Comparison of ENCODE assay signal across 1 cellular context in the genomic region with DNA sequence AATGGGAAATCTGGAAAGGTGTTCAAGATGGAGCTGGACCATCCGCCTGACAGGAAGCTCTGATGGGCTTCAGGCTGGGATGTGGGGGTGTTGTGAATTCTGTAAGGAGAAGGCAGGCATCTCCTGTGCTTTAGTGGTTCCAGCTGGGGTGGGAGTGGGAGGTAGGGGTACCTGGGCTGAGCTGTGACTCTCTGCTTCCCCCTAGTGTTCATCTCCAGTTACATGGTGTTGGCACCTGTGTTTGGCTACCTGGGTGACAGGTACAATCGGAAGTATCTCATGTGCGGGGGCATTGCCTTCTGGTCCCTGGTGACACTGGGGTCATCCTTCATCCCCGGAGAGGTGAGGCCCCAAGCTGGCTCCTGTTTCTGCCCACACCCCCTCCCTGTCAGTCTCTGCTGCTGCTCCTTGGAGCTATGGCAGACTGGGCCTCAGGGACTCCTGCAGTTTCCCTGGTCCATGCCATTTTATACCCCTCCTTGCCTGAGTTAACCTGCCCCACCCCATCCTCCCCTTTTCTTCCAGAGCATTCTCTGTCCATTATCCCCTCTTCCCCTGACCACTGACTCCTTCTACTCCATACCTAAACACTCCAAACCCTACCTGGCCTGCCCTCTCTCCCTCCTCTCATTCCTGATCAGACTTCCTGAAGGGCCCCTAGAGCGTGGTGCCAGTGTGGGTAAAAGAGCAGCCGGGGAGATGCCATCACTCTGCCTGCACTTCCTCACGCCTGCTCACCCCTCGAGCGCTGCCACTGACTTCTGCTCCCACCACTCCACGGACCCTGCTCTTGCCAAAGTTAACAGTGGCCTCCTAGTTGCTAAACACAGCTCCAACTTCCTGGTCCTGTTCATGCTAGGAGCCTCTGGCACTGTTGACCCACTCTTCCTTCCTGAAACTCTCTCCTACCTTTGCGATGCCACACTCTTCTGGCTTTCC.
TF ChIP-seq lines count a peak whose summit lies in the region.

No MANE protein-coding gene starts in this region.

TF ChIP-seq in A549, 52 proteins besides CTCF, POLR2A, EP300 and RAD21:
- TF ChIP-seq FOXS1 (CRISPR knock-in tag; IDR thresholded peaks at IDR 0.05) (no peak), TFCP2L1 (CRISPR knock-in tag; IDR thresholded peaks at IDR 0.05) (no peak), CEBPB (IDR thresholded peaks at IDR 0.05) (no peak), SMC3 (IDR thresholded peaks at IDR 0.05) (no peak), RFX5 (IDR thresholded peaks at IDR 0.05) (no peak), GATA3 (IDR thresholded peaks at IDR 0.05; ENCODE audit: borderline replicate concordance) (no peak), FOSL2 (IDR thresholded peaks at IDR 0.05) (no peak), FOSL2 (CRISPR knock-in tag; IDR thresholded peaks at IDR 0.05) (no peak), HEYL (CRISPR knock-in tag; IDR thresholded peaks at IDR 0.05) (no peak), ZFP36 (IDR thresholded peaks at IDR 0.05; ENCODE audit: borderline replicate concordance, partially characterized antibody) (no peak), RCOR1 (IDR thresholded peaks at IDR 0.05; ENCODE audit: low read depth, low read length) (no peak), ZC3H11A (IDR thresholded peaks at IDR 0.05) (no peak), RARB (CRISPR knock-in tag; IDR thresholded peaks at IDR 0.05) (no peak), HDAC2 (IDR thresholded peaks at IDR 0.05) (no peak), PHF8 (IDR thresholded peaks at IDR 0.05; ENCODE audit: borderline replicate concordance, low read depth) (no peak)
